In the genomic region with DNA sequence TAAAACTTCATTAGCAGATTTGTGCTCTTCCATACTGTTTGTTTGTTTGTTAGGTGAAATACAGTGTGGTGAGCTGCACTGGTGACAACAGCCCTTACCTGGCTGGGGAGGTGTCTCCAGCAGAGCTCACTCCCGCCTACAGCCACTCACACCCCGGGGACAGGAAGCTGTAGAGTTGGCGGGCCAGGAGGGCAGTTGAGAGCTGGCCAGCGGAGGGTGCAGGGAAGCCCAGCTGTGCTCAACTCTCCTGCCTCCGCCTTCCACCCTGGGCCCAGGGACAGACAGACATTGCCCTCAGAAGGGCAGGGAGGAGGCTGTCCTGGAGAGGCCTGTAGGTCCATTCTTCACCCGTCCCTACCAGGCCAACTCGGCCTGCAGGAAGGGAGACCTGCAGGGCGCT, we compare ENCODE assay signal across 20 cellular contexts. TPM values are rescaled to one million over a fixed set of nuclear protein-coding genes. Genes with fewer than 3 reads are reported as not detected.
"Had no signal": no experiment of that assay in that cellular context is flagged by ENCODE, and none has a peak within 500 bp of the region (broad histone marks: within the 10 kb centered on the region; RNA-seq: fewer than 3 reads in every experiment).

No MANE protein-coding gene starts in this region.

- FAIRE-seq: colon, keratinocyte had no signal

- H3K79me2 ChIP-seq: hepatocyte had no signal

- H2AFZ ChIP-seq: hepatocyte had no signal

- H3K4me3 ChIP-seq: cardiac muscle cell, hepatocyte, right atrium auricular region, skin epidermis, thoracic aorta had no signal

- DNase-seq: activated CD4-positive, alpha-beta T cell treated with anti-CD3 and anti-CD28 coated beads, Interleukin-2, amount 50 U/mL, for 48 hours; activated naive CD4-positive, alpha-beta T cell treated with anti-CD3 and anti-CD28 coated beads, Interleukin-2, amount 50 U/mL, for 16 hours; activated T-cell treated with anti-CD3 and anti-CD28 coated beads, Interleukin-2, amount 50 U/mL, for 24 hours; nephron progenitor cell; WERI-Rb-1 had no signal

- H3K4me2 ChIP-seq: hepatocyte had no signal

- H3K9me3 ChIP-seq: right atrium auricular region, thoracic aorta had no signal

- H3K27ac ChIP-seq: cardiac muscle cell, hepatocyte, right atrium auricular region, thoracic aorta had no signal

- H3K36me3 ChIP-seq: cardiac muscle cell, thoracic aorta had no signal

- H3K27me3 ChIP-seq: cardiac muscle cell, hepatocyte, right atrium auricular region had no signal

- ATAC-seq: esophagus mucosa had no signal

RNA-seq across cellular contexts. Expression of gene PVALEF, which starts 48.6 kb away (rescaled TPM):
- total RNA-seq: esophagus mucosa; glomerular endothelial cell; hepatocyte; lower leg skin; omental fat pad; progenitor cell of endocrine pancreas; right atrium auricular region; T-helper 1 cell treated with Interleukin-12 subunit alpha and Interleukin-12 subunit beta and Interleukin-4 antibody, amounts not matched to agents 30 ng/mL and 1 ng/mL, for 36 hours; thoracic aorta; ureter had no signal
- polyA plus RNA-seq: adipose tissue, keratinocyte had no signal
